15 cellular contexts compared by ENCODE assay signal in genomic region chr18:76131738-76132137, GRCh38.
A peak's percentile ranks its signal among the peaks of the same experiment; 100 is the strongest.
DNase-seq lines count a peak whose midpoint lies in the region; ATAC-seq and TF ChIP-seq lines count a peak whose summit lies in the region.
"Had no signal": no experiment of that assay in that cellular context is flagged by ENCODE, and none has a peak within 500 bp of the region (broad histone marks: within the 10 kb centered on the region; RNA-seq: fewer than 3 reads in every experiment).

No MANE protein-coding gene starts in this region.

- H3K27ac ChIP-seq in coronary artery, result peak overlapping the region in 1 of 2 donors; percentile 16
- no peak overlapping the region for H3K27ac ChIP-seq in WERI-Rb-1

- intact Hi-C loops in Right ventricle myocardium inferior (cut with DNase I), result no loop called here

- TF ChIP-seq POLR2A in NB4 (IDR thresholded peaks at IDR 0.05; ENCODE audit: extremely low read depth, insufficient read length), result no peak

- peak; percentile 48 for DNase-seq in stimulated activated CD4-positive, alpha-beta T cell treated with anti-CD3 and anti-CD28 coated beads, Interleukin-15, amount 100 ng/mL, for 24 hours
- DNase-seq in stimulated activated CD4-positive, alpha-beta T cell treated with anti-CD3 and anti-CD28 coated beads, Interleukin-4, amount 100 ng/mL, for 4 hours, result no peak
- peak; percentile 40 for DNase-seq in NB4 (ENCODE audit: low read depth)
- peak; percentile 79 for DNase-seq in epithelial cell of esophagus (ENCODE audit: low read depth)
- peak; percentile 15 for DNase-seq in stromal cell of bone marrow (ENCODE audit: low read depth)
- DNase-seq in coronary artery (ENCODE audit: low spot score), result no peak
- no peak for DNase-seq in Right ventricle myocardium inferior (ENCODE audit: missing footprints)
- no peak for DNase-seq in WERI-Rb-1
- DNase-seq: activated B cell treated with CpG ODN at 0.5 μM for 24 hours; CD8-positive, alpha-beta T cell; cerebellar nuclear complex; midbrain; posterior cingulate gyrus; SHP77; testis had no signal

- no peaks in the 10 kb centered on the region for H3K36me3 ChIP-seq in WERI-Rb-1

- no peaks in the 10 kb centered on the region for H3K27me3 ChIP-seq in WERI-Rb-1 (ENCODE audit: insufficient read depth, low read depth, severe bottlenecking)
- H3K27me3 ChIP-seq: testis had no signal

- no peak for ATAC-seq in Right ventricle myocardium inferior
- ATAC-seq: CD8-positive, alpha-beta T cell had no signal

- TF ChIP-seq CTCF in NB4 (IDR thresholded peaks at IDR 0.05; ENCODE audit: low read depth, low read length) (no peak), epithelial cell of esophagus (IDR thresholded peaks at IDR 0.05; ENCODE audit: insufficient read depth, low read depth, low read length, missing control alignments) (no peak), coronary artery (IDR thresholded peaks at IDR 0.05) (no peak), WERI-Rb-1 (IDR thresholded peaks at IDR 0.05; ENCODE audit: low read depth, low read length) (no peak)

- H3K4me3 ChIP-seq in NB4 (ENCODE audit: low read depth, low read length), result no peak overlapping the region
- no peak overlapping the region for H3K4me3 ChIP-seq in epithelial cell of esophagus (ENCODE audit: low read length)
- no peak overlapping the region for H3K4me3 ChIP-seq in coronary artery
- no peak overlapping the region for H3K4me3 ChIP-seq in WERI-Rb-1 (ENCODE audit: low read depth, low read length)
- H3K4me3 ChIP-seq: testis had no signal

- peaks cover 3% of the 10 kb centered on the region for H3K9me3 ChIP-seq in WERI-Rb-1 (ENCODE audit: severe bottlenecking)
- H3K9me3 ChIP-seq: testis had no signal

Comparison
In these comparisons a context has a peak if more than half of its experiments do, and no peak if none do; other contexts are left out.
1. DNase-seq: peak in stimulated activated CD4-positive, alpha-beta T cell treated with anti-CD3 and anti-CD28 coated beads, Interleukin-15, amount 100 ng/mL, for 24 hours (single experiment), NB4 (single experiment), epithelial cell of esophagus (single experiment) and stromal cell of bone marrow (single experiment); none in stimulated activated CD4-positive, alpha-beta T cell treated with anti-CD3 and anti-CD28 coated beads, Interleukin-4, amount 100 ng/mL, for 4 hours (0 of 2), coronary artery (single experiment), Right ventricle myocardium inferior (single experiment) and WERI-Rb-1 (single experiment).